ENCODE assay signal across 8 cellular contexts in genomic region chr1:228082260-228082974, GRCh38. TPM values are rescaled to one million over a fixed set of nuclear protein-coding genes. Genes with fewer than 3 reads are reported as not detected.
DNase-seq lines count a peak whose midpoint lies in the region; ATAC-seq and TF ChIP-seq lines count a peak whose summit lies in the region.

TSS of gene ARF1 (plus strand) at chr1:228082708. CDS start at chr1:228097115, 14,407 bp downstream.

- peak; percentile 95 for TF ChIP-seq POLR2A in GM19193 (IDR thresholded peaks at IDR 0.05; ENCODE audit: extremely low read depth, insufficient read depth, insufficient read length)

- peak; percentile 100 for DNase-seq in AG20443 (ENCODE audit: low spot score)
- peak; percentile 78 for DNase-seq in NCI-H510A (lab: John Stamatoyannopoulos, UW)
- DNase-seq in activated CD4-positive, alpha-beta T cell treated with anti-CD3 and anti-CD28 coated beads for 1 hour = peak; percentile 93
- DNase-seq in cerebellum (ENCODE audit: low spot score) = peak; percentile 98
- DNase-seq in kidney glomerular epithelial cell (lab: John Stamatoyannopoulos, UW) = peak; percentile 85
- peak; percentile 80 to 90 for DNase-seq in stimulated activated CD4-positive, alpha-beta T cell treated with anti-CD3 and anti-CD28 coated beads, Interleukin-15, amount 100 ng/mL, for 48 hours (ENCODE audit: low read depth in 2 of 2)

- peak; percentile 81 for ATAC-seq in HG03432 (IDR thresholded peaks at IDR 0.05; ENCODE audit: unreplicated experiment)

RNA-seq across cellular contexts. Expression of gene ARF1, which starts in this region (rescaled TPM):
- total RNA-seq in cerebellum = 102 TPM

Comparison
In these comparisons a context has a peak if more than half of its experiments do, and no peak if none do; other contexts are left out.
1. Peak in every context shown above with its lines: DNase-seq and ATAC-seq.